Comparison of ENCODE assay signal across 21 cellular contexts in the genomic region with DNA sequence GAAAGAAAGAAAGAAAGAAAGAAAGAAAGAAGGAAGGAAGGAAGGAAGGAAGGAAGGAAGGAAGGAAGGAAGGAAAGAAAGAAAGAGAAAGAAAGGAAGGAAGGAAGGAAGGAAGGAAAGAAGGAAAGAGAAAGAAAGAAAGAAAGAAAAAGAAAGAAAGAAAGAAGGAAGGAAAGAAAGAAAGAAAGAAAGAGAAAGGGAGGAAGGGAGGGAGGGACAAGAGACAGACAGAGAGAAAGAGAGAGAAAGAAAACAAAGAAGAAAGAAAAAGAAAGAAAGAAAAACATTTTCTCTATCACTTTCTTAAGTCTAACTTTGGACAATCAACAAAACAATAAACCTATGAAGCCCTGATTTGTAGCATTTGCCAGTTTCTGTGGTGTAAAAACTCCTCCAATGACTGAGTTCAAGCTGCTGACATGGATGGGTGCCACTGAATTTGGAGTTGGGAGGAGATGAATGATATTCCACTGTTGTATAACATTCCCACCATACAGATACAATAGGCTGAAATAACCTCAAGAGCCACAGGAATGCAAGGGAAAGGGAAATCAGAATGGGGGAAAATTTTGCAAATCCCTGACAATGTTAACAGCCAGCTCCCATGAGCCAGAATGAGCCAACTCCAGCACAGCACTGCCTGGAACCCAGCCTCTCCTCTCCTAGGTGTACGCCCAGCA. TPM values are rescaled to one million over a fixed set of nuclear protein-coding genes. Genes with fewer than 3 reads are reported as not detected.
DNase-seq lines count a peak whose midpoint lies in the region; ATAC-seq and TF ChIP-seq lines count a peak whose summit lies in the region.
"Had no signal": no experiment of that assay in that cellular context is flagged by ENCODE, and none has a peak within 500 bp of the region (broad histone marks: within the 10 kb centered on the region; RNA-seq: fewer than 3 reads in every experiment).

No MANE protein-coding gene starts in this region.

- ATAC-seq in left lobe of liver = no peak
- ATAC-seq in HG03442 (IDR thresholded peaks at IDR 0.05; ENCODE audit: unreplicated experiment) = no peak
- no peak for ATAC-seq in activated CD8-positive, alpha-beta T cell treated with anti-CD3 and anti-CD28 coated beads, Interleukin-2, amount 10 ng/mL, durations not matched to agents 7 days and 5 days

- no peaks in the 10 kb centered on the region for H3K9me3 Mint-ChIP-seq in activated CD8-positive, alpha-beta T cell treated with anti-CD3 and anti-CD28 coated beads, Interleukin-2, amount 10 ng/mL, durations not matched to agents 7 days and 5 days (ENCODE audit: insufficient read depth)
- no peaks in the 10 kb centered on the region for H3K9me3 Mint-ChIP-seq in nephron progenitor cell
- H3K9me3 Mint-ChIP-seq: activated naive CD8-positive, alpha-beta T cell treated with anti-CD3 and anti-CD28 coated beads for 36 hours had no signal

- POLR2A ChIA-PET in RWPE1 (lab: Yijun Ruan, JAX; ENCODE audit: low non-redundant PET) = no interaction called here
- POLR2A ChIA-PET in activated CD8-positive, alpha-beta T cell treated with anti-CD3 and anti-CD28 coated beads, Interleukin-2, amount 10 ng/mL, durations not matched to agents 7 days and 5 days (lab: Charles Lee) = no interaction called here

- no peaks in the 10 kb centered on the region for H3K4me1 Mint-ChIP-seq in activated CD8-positive, alpha-beta T cell treated with anti-CD3 and anti-CD28 coated beads, Interleukin-2, amount 10 ng/mL, durations not matched to agents 7 days and 5 days (ENCODE audit: low read depth)
- H3K4me1 Mint-ChIP-seq in nephron progenitor cell = peaks cover 25% of the 10 kb centered on the region
- H3K4me1 Mint-ChIP-seq: activated naive CD8-positive, alpha-beta T cell treated with anti-CD3 and anti-CD28 coated beads for 36 hours had no signal

- CTCF ChIA-PET in RWPE1 (lab: Yijun Ruan, JAX) = no interaction called here
- CTCF ChIA-PET in activated CD8-positive, alpha-beta T cell treated with anti-CD3 and anti-CD28 coated beads, Interleukin-2, amount 10 ng/mL, durations not matched to agents 7 days and 5 days (lab: Charles Lee) = interaction anchor here (1.2 to 4.6 kb wide), 2 partner anchors 33 to 76 kb away, joined by 5 to 16 read pairs; no protein-coding TSS in a partner anchor

- no peak overlapping the region for H3K4me3 Mint-ChIP-seq in activated CD8-positive, alpha-beta T cell treated with anti-CD3 and anti-CD28 coated beads, Interleukin-2, amount 10 ng/mL, durations not matched to agents 7 days and 5 days
- H3K4me3 Mint-ChIP-seq in nephron progenitor cell = no peak overlapping the region
- H3K4me3 Mint-ChIP-seq: activated naive CD8-positive, alpha-beta T cell treated with anti-CD3 and anti-CD28 coated beads for 36 hours had no signal

- H3K36me3 Mint-ChIP-seq in activated CD8-positive, alpha-beta T cell treated with anti-CD3 and anti-CD28 coated beads, Interleukin-2, amount 10 ng/mL, durations not matched to agents 7 days and 5 days (ENCODE audit: low read depth) = no peaks in the 10 kb centered on the region
- H3K36me3 Mint-ChIP-seq in nephron progenitor cell (ENCODE audit: low read depth) = no peaks in the 10 kb centered on the region
- H3K36me3 Mint-ChIP-seq: activated naive CD8-positive, alpha-beta T cell treated with anti-CD3 and anti-CD28 coated beads for 36 hours had no signal

- TF ChIP-seq CTCF in RWPE1 (conservative IDR thresholded peaks at IDR 0.05; ENCODE audit: low read depth) (no peak), nephron progenitor cell (IDR thresholded peaks at IDR 0.05) (no peak)

- H3K27me3 Mint-ChIP-seq in activated CD8-positive, alpha-beta T cell treated with anti-CD3 and anti-CD28 coated beads, Interleukin-2, amount 10 ng/mL, durations not matched to agents 7 days and 5 days (ENCODE audit: low read depth) = peaks cover 27% of the 10 kb centered on the region
- H3K27me3 Mint-ChIP-seq in nephron progenitor cell (ENCODE audit: low read depth, poor library complexity) = peaks cover 23% of the 10 kb centered on the region

- H3K27ac ChIP-seq in RWPE1 = no peak overlapping the region
- H3K27ac ChIP-seq: C4-2B, left ventricle myocardium inferior had no signal

- peak; percentile 41 for DNase-seq in H4 (ENCODE audit: low spot score)
- DNase-seq in RWPE1 (ENCODE audit: low spot score) = peak; percentile 24
- DNase-seq in dedifferentiated amniotic fluid mesenchymal stem cell (ENCODE audit: extremely low spot score) = peak; percentile 65
- DNase-seq in left lobe of liver (ENCODE audit: low spot score) = peak; percentile 3
- DNase-seq in NCI-H2029 treated with DMSO at 0.1 percent for 48 hours (lab: John Stamatoyannopoulos, UW) = no peak
- DNase-seq in activated CD8-positive, alpha-beta T cell treated with anti-CD3 and anti-CD28 coated beads, Interleukin-2, amount 10 ng/mL, durations not matched to agents 7 days and 5 days = no peak
- DNase-seq in nephron progenitor cell = no peak
- DNase-seq: activated naive CD8-positive, alpha-beta T cell treated with anti-CD3 and anti-CD28 coated beads for 36 hours; activated T-cell treated with anti-CD3 and anti-CD28 coated beads for 4 hours; hippocampal formation; KG1; left ventricle myocardium inferior; NCI-H146; NCI-H526 treated with DMSO at 0.1 percent for 48 hours; posterior cingulate gyrus had no signal

- no peak overlapping the region for H3K27ac Mint-ChIP-seq in activated CD8-positive, alpha-beta T cell treated with anti-CD3 and anti-CD28 coated beads, Interleukin-2, amount 10 ng/mL, durations not matched to agents 7 days and 5 days
- H3K27ac Mint-ChIP-seq in nephron progenitor cell = no peak overlapping the region
- H3K27ac Mint-ChIP-seq: activated naive CD8-positive, alpha-beta T cell treated with anti-CD3 and anti-CD28 coated beads for 36 hours had no signal

RNA-seq across cellular contexts. Expression of a gene that starts 15.0 kb away (rescaled TPM):
- 0.06 and 0.41 TPM in 2 replicates for total RNA-seq in H4 (2014; rRNA removed; shearing (Covaris generic))
- 28.6 TPM for total RNA-seq in left lobe of liver
- total RNA-seq in activated CD8-positive, alpha-beta T cell treated with anti-CD3 and anti-CD28 coated beads, Interleukin-2, amount 10 ng/mL, durations not matched to agents 7 days and 5 days = not detected
- total RNA-seq: activated naive CD8-positive, alpha-beta T cell treated with anti-CD3 and anti-CD28 coated beads for 36 hours; cerebellum; endothelial cell of umbilical vein; H1; left ventricle myocardium inferior; T-helper 1 cell treated with Interleukin-12 subunit alpha and Interleukin-12 subunit beta and Interleukin-4 antibody, amounts not matched to agents 30 ng/mL and 1 ng/mL, for 36 hours had no signal

RNA-seq across cellular contexts. Expression of a gene that starts 18.1 kb away (rescaled TPM):
- not detected in 2 replicates for total RNA-seq in H4 (2014; rRNA removed; shearing (Covaris generic))
- total RNA-seq in left lobe of liver = 1.7 TPM
- not detected for total RNA-seq in activated CD8-positive, alpha-beta T cell treated with anti-CD3 and anti-CD28 coated beads, Interleukin-2, amount 10 ng/mL, durations not matched to agents 7 days and 5 days
- total RNA-seq: activated naive CD8-positive, alpha-beta T cell treated with anti-CD3 and anti-CD28 coated beads for 36 hours; endothelial cell of umbilical vein; T-helper 1 cell treated with Interleukin-12 subunit alpha and Interleukin-12 subunit beta and Interleukin-4 antibody, amounts not matched to agents 30 ng/mL and 1 ng/mL, for 36 hours had no signal

Comparison
In these comparisons a context has a peak if more than half of its experiments do, and no peak if none do; other contexts are left out.
1. DNase-seq: peak in H4 (single experiment), RWPE1 (single experiment), dedifferentiated amniotic fluid mesenchymal stem cell (single experiment) and left lobe of liver (single experiment); none in NCI-H2029 treated with DMSO at 0.1 percent for 48 hours (single experiment), activated CD8-positive, alpha-beta T cell treated with anti-CD3 and anti-CD28 coated beads, Interleukin-2, amount 10 ng/mL, durations not matched to agents 7 days and 5 days (single experiment) and nephron progenitor cell (single experiment).
2. RNA of a gene that starts 15.0 kb away (total RNA-seq): 28.6 TPM in left lobe of liver (single experiment); 0.06 to 0.41 TPM in H4 and not detected in activated CD8-positive, alpha-beta T cell treated with anti-CD3 and anti-CD28 coated beads, Interleukin-2, amount 10 ng/mL, durations not matched to agents 7 days and 5 days; every median in the first group is over 10 times any median in the second.